ENCODE assay signal across 8 cellular contexts in the genomic region with DNA sequence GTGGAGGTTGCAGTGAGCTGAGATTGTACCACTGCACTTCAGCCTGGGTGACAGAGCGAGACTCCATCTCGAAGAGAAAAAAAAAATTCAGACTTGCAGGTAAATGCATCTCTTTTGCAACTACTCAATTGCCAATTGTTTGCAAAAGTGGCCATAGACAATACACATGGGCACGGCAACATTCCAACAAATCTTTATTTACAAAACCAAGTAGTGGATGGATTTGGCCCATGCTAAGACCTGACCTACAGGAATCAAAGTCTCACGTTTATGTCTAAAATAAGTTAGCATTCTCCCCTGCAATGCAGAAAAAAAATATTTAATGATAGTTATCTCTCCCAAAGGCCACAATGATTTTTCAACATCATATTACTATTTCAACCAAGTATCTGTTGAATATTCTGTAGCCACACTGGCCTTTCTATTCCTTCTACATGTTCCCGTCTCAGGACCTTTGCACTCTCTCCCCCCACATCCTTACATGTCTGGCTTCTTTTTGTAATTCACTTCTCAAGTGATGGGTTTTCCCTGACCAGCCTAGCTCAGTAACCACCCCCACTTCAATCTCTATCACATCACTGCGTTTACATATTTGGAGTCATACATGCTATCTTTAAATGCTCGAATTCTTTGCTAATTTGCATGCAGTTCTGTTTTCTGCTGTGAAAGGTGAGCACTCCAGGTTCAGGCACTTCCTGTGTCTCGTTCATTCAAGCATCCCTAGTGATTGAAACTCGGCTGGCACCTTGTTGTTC. TPM values are rescaled to one million over a fixed set of nuclear protein-coding genes. Genes with fewer than 3 reads are reported as not detected.
DNase-seq lines count a peak whose midpoint lies in the region; ATAC-seq and TF ChIP-seq lines count a peak whose summit lies in the region.

No MANE protein-coding gene starts in this region.

- peak overlapping the region; percentile 32 for H3K27ac Mint-ChIP-seq in GM23338
- no peak overlapping the region for H3K27ac Mint-ChIP-seq in Calu3 (ENCODE audit: unreplicated experiment)

- intact Hi-C loops in mucosa of descending colon (cut with DNase I, micrococcal nuclease) (no loop called here), Calu3 (cut with micrococcal nuclease; ENCODE audit: unreplicated experiment) (no loop called here)

- H3F3A ChIP-seq in GM23338 (replicated peaks; ENCODE audit: low read depth): no peaks in the 10 kb centered on the region; the same call in 1 of the 2 replicates
- peaks cover 22% of the 10 kb centered on the region for H3F3A ChIP-seq in SK-N-SH (replicated peaks; ENCODE audit: insufficient read depth)

- DNase-seq in GM23338 (ENCODE audit: low spot score) (peak; percentile 27), NCI-H526 (lab: John Stamatoyannopoulos, UW) (peak; percentile 30 to 56), mucosa of descending colon (no peak), T1000 (lab: John Stamatoyannopoulos, UW) (no peak), Calu3 (no peak), AG20443 (ENCODE audit: low spot score) (no peak), SK-N-SH (no peak)

- POLR2A ChIA-PET in SK-N-SH (lab: Yijun Ruan, JAX): no interaction called here

- TF ChIP-seq RAD21 in SK-N-SH (IDR thresholded peaks at IDR 0.05; ENCODE audit: low read length): no peak

- H2AFZ ChIP-seq in GM23338: no peak overlapping the region
- H2AFZ ChIP-seq in SK-N-SH (ENCODE audit: low read depth): no peak overlapping the region

- no peaks in the 10 kb centered on the region; the same call in 1 of the 2 replicates for H4K20me1 ChIP-seq in GM23338 (replicated peaks; ENCODE audit: insufficient read depth)
- no peaks in the 10 kb centered on the region for H4K20me1 ChIP-seq in SK-N-SH (ENCODE audit: insufficient read depth)

- H3K4me3 Mint-ChIP-seq in GM23338 (no peak overlapping the region), Calu3 (ENCODE audit: low read depth, unreplicated experiment) (no peak overlapping the region)

- no peak for TF ChIP-seq EP300 in SK-N-SH (IDR thresholded peaks at IDR 0.05; ENCODE audit: borderline replicate concordance in 1 of 2, low read depth in 1 of 2, low read length in 1 of 2)

- H3K4me1 Mint-ChIP-seq in GM23338 (peaks cover 19% of the 10 kb centered on the region), Calu3 (ENCODE audit: low read depth, unreplicated experiment) (peaks cover 29% of the 10 kb centered on the region)

- TF ChIP-seq CTCF in GM23338 (conservative IDR thresholded peaks at IDR 0.05; ENCODE audit: low read depth in 2 of 2): no peak
- no peak for TF ChIP-seq CTCF in mucosa of descending colon (IDR thresholded peaks at IDR 0.05)
- TF ChIP-seq CTCF in Calu3 (IDR thresholded peaks at IDR 0.05; ENCODE audit: unreplicated experiment): no peak
- no peak for TF ChIP-seq CTCF in SK-N-SH (IDR thresholded peaks at IDR 0.05)

- H3K36me3 Mint-ChIP-seq in GM23338 (ENCODE audit: low read depth) (peaks cover 6% of the 10 kb centered on the region; the same call in 1 of the 3 replicates), Calu3 (ENCODE audit: insufficient read depth, unreplicated experiment) (no peaks in the 10 kb centered on the region)

- H3K9me2 ChIP-seq in GM23338 (ENCODE audit: insufficient read depth): no peaks in the 10 kb centered on the region
- H3K9me2 ChIP-seq in SK-N-SH: no peaks in the 10 kb centered on the region

- H3K4me2 ChIP-seq in GM23338: peak overlapping the region; percentile 50; the same call in 1 of the 2 replicates
- H3K4me2 ChIP-seq in SK-N-SH: no peak overlapping the region

- no peak overlapping the region for H3K4me3 ChIP-seq in GM23338
- no peak overlapping the region for H3K4me3 ChIP-seq in mucosa of descending colon
- H3K4me3 ChIP-seq in SK-N-SH (ENCODE audit: low read depth in 2 of 2, low read length in 1 of 2): no peak overlapping the region

- no peak overlapping the region for H3K9ac ChIP-seq in SK-N-SH

- H3K79me2 ChIP-seq in GM23338 (replicated peaks; ENCODE audit: insufficient read depth) (peaks cover 11% of the 10 kb centered on the region; the same call in 1 of the 2 replicates), SK-N-SH (ENCODE audit: insufficient read depth) (peaks cover 30% of the 10 kb centered on the region)

- H3K27me3 Mint-ChIP-seq in GM23338 (ENCODE audit: insufficient read depth, low read depth, poor library complexity) (peaks cover 4% of the 10 kb centered on the region), Calu3 (ENCODE audit: unreplicated experiment) (no peaks in the 10 kb centered on the region)

- H3K27ac ChIP-seq in GM23338 (ENCODE audit: low read depth) (no peak overlapping the region; the same call in 1 of the 2 replicates), SK-N-SH (ENCODE audit: low read depth in 2 of 2, low read length in 1 of 2) (peak overlapping the region in 1 of 2 experiments; percentile 36; a peak in 1 of 4 replicates)

- WGBS in SK-N-SH (ENCODE audit: low lambda C conversion rate): 88% methylated on average over 9 of the region's 9 CpGs

- H3K27me3 ChIP-seq in GM23338 (ENCODE audit: insufficient read depth) (no peaks in the 10 kb centered on the region), SK-N-SH (ENCODE audit: insufficient read depth) (no peaks in the 10 kb centered on the region)

- no peaks in the 10 kb centered on the region for H3K9me3 ChIP-seq in mucosa of descending colon
- H3K9me3 ChIP-seq in SK-N-SH: no peaks in the 10 kb centered on the region

- CTCF ChIA-PET in Calu3 (lab: Charles Lee) (no interaction called here), SK-N-SH (lab: Yijun Ruan, JAX) (no interaction called here)

- no peaks in the 10 kb centered on the region for H3K36me3 ChIP-seq in GM23338 (ENCODE audit: insufficient read depth)
- no peaks in the 10 kb centered on the region for H3K36me3 ChIP-seq in mucosa of descending colon (ENCODE audit: low read depth)
- no peaks in the 10 kb centered on the region for H3K36me3 ChIP-seq in SK-N-SH (replicated peaks in 1 of 2; ENCODE audit: control insufficient read depth in 1 of 2, insufficient read depth in 2 of 2, low read length in 1 of 2)

- ATAC-seq in GM18861 (IDR thresholded peaks at IDR 0.05; ENCODE audit: unreplicated experiment) (peak; percentile 65), GM23338 (no peak), mucosa of descending colon (peak; percentile 70)

- H3K4me1 ChIP-seq in GM23338 (ENCODE audit: insufficient read depth) (peaks cover 22% of the 10 kb centered on the region), mucosa of descending colon (ENCODE audit: low read depth) (peaks cover 6% of the 10 kb centered on the region), SK-N-SH (ENCODE audit: control insufficient read depth in 1 of 2, insufficient read depth in 2 of 2, low read depth in 1 of 2, low read length in 1 of 2) (peaks cover 2 to 18% of the 10 kb centered on the region in 2 experiments; a peak in 2 of 4 replicates)

- no TSS peak for BruUV-seq in Calu3 (replicated peaks; lab: Mats Ljungman, UMichigan)

- H3K9me3 Mint-ChIP-seq in GM23338 (no peaks in the 10 kb centered on the region), Calu3 (ENCODE audit: low read depth, unreplicated experiment) (no peaks in the 10 kb centered on the region)

TF ChIP-seq in GM23338, 12 proteins besides CTCF, POLR2A, EP300 and RAD21 (continues in another document):
- TF ChIP-seq ZNF331 (CRISPR knock-in tag; IDR thresholded peaks at IDR 0.05; ENCODE audit: low read depth): no peak

TF ChIP-seq in SK-N-SH, 30 proteins besides CTCF, POLR2A, EP300 and RAD21:
- TF ChIP-seq, protein P1, sequence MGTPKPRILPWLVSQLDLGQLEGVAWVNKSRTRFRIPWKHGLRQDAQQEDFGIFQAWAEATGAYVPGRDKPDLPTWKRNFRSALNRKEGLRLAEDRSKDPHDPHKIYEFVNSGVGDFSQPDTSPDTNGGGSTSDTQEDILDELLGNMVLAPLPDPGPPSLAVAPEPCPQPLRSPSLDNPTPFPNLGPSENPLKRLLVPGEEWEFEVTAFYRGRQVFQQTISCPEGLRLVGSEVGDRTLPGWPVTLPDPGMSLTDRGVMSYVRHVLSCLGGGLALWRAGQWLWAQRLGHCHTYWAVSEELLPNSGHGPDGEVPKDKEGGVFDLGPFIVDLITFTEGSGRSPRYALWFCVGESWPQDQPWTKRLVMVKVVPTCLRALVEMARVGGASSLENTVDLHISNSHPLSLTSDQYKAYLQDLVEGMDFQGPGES (IDR thresholded peaks at IDR 0.05; ENCODE audit: low read depth, low read length): no peak
- TF ChIP-seq RFX5 (IDR thresholded peaks at IDR 0.05; ENCODE audit: low read length) (no peak), EZH2phosphoT487 (IDR thresholded peaks at IDR 0.05; ENCODE audit: borderline replicate concordance, low read depth) (no peak), MXI1 (IDR thresholded peaks at IDR 0.05; ENCODE audit: low read depth, low read length) (no peak), SIN3A (IDR thresholded peaks at IDR 0.05; ENCODE audit: borderline replicate concordance, low read depth, low read length) (no peak), TCF12 (IDR thresholded peaks at IDR 0.05) (no peak), GABPA (IDR thresholded peaks at IDR 0.05; ENCODE audit: low read depth) (no peak), RXRA (IDR thresholded peaks at IDR 0.05; ENCODE audit: borderline replicate concordance, low read depth) (no peak), FOSL2 (IDR thresholded peaks at IDR 0.05; ENCODE audit: borderline replicate concordance, low read depth) (no peak), SMC3 (IDR thresholded peaks at IDR 0.05; ENCODE audit: low read depth, low read length) (no peak), GATA2 (CRISPR knock-in tag; IDR thresholded peaks at IDR 0.05) (no peak), MEF2A (IDR thresholded peaks at IDR 0.05; ENCODE audit: borderline replicate concordance, low read depth) (no peak), TEAD4 (IDR thresholded peaks at IDR 0.05; ENCODE audit: borderline replicate concordance, insufficient read depth) (no peak), NRF1 (IDR thresholded peaks at IDR 0.05; ENCODE audit: low read depth, low read length) (no peak)

RNA-seq across cellular contexts. Expression of a gene that starts 54.2 kb away (rescaled TPM):
- total RNA-seq in GM23338 (2014; rRNA removed; shearing (Covaris generic)): 25.0 and 28.8 TPM in 2 replicates
- polyA plus RNA-seq in GM23338 (2016; fragmentation: Nextera tagmentation; extraction: Ambion mirVana) (26.6 and 27.4 TPM in 2 replicates), SK-N-SH (2012; rRNA removed) (10.2 and 11.0 TPM in 2 replicates)
- total RNA-seq in mucosa of descending colon (100 to 1,000 TPM in 1 of 3 donors, 10 to 100 TPM in 2; 40.9 to 176 (median 42.0) TPM), Calu3 (2022) (9.6 and 9.9 TPM in 2 replicates)
- 13.1 and 17.9 TPM in 2 replicates for polyA plus RNA-seq in SK-N-SH (2012; cell fraction: cytosol; rRNA removed)
- 19.1 and 20.3 TPM in 2 replicates for polyA plus RNA-seq in SK-N-SH (2012; cell fraction: nucleus; rRNA removed)

Comparison
In these comparisons a context has a peak if more than half of its experiments do, and no peak if none do; other contexts are left out.
1. DNase-seq: peak in GM23338 (single experiment) and NCI-H526 (2 of 2); none in mucosa of descending colon (0 of 3), T1000 (single experiment), Calu3 (single experiment), AG20443 (single experiment) and SK-N-SH (single experiment).